Comparison of ENCODE assay signal across 1 cellular context in the genomic region with DNA sequence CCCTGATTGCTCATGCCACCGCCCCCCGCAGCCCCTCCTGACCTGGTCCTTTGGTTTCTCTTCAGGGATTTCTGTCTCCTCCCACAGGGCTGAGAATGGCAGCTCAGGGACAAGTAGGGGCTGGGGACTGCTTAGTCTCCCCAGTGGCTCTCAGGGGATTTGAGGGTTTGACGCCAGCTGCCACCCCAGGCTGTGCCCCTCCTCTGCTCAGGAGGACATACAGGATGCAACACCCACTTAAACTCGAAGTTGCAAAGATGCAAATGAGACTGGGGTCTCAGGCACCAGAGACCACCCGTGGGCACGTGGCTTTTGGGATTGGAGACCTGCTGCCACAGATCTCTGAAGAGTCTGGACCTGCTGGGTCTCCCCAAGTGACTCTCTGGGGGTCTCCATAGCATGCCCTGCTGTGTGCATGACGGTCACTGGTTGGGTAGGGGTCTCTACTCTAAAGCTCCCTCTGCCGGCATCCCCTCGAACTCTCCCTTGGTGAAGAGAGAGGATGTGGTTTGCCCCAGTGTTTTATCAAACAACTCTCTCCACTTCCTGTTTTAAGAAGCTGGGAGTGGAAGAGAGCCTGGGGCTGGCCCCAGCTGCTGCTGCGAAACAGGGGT.
TF ChIP-seq lines count a peak whose summit lies in the region.

No MANE protein-coding gene starts in this region.

TF ChIP-seq in K562, 482 proteins besides CTCF, POLR2A, EP300 and RAD21:
- peak; percentile 23; the same call in 1 of the 2 replicates for TF ChIP-seq ATF7 (IDR thresholded peaks at IDR 0.05)
- TF ChIP-seq, protein P1, sequence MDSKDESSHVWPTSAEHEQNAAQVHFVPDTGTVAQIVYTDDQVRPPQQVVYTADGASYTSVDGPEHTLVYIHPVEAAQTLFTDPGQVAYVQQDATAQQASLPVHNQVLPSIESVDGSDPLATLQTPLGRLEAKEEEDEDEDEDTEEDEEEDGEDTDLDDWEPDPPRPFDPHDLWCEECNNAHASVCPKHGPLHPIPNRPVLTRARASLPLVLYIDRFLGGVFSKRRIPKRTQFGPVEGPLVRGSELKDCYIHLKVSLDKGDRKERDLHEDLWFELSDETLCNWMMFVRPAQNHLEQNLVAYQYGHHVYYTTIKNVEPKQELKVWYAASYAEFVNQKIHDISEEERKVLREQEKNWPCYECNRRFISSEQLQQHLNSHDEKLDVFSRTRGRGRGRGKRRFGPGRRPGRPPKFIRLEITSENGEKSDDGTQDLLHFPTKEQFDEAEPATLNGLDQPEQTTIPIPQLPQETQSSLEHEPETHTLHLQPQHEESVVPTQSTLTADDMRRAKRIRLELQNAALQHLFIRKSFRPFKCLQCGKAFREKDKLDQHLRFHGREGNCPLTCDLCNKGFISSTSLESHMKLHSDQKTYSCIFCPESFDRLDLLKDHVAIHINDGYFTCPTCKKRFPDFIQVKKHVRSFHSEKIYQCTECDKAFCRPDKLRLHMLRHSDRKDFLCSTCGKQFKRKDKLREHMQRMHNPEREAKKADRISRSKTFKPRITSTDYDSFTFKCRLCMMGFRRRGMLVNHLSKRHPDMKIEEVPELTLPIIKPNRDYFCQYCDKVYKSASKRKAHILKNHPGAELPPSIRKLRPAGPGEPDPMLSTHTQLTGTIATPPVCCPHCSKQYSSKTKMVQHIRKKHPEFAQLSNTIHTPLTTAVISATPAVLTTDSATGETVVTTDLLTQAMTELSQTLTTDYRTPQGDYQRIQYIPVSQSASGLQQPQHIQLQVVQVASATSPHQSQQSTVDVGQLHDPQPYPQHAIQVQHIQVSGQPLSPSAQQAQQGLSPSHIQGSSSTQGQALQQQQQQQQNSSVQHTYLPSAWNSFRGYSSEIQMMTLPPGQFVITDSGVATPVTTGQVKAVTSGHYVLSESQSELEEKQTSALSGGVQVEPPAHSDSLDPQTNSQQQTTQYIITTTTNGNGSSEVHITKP (IDR thresholded peaks at IDR 0.05; ENCODE audit: partially characterized antibody): peak; percentile 47
- peak; percentile 56 for TF ChIP-seq GABPA (tag; conservative IDR thresholded peaks at IDR 0.05; ENCODE audit: low read depth)
- TF ChIP-seq ZBTB7A (IDR thresholded peaks at IDR 0.05; ENCODE audit: borderline replicate concordance, control insufficient read depth, low read depth, low read length): peak; percentile 80; the same call in 1 of the 2 replicates
- TF ChIP-seq ETV1 (tag; conservative IDR thresholded peaks at IDR 0.05; ENCODE audit: low read depth): 0 out of 2 replicates have a peak, but pooled peaks have one; percentile 21
- peak; percentile 17; the same call in 1 of the 2 replicates for TF ChIP-seq ESRRA (IDR thresholded peaks at IDR 0.05; ENCODE audit: borderline replicate concordance, low read depth)
